In genomic region chr2:135473567-135473966, GRCh38 we compare ENCODE assay signal across 1 cellular context.
A peak's percentile ranks its signal among the peaks of the same experiment; 100 is the strongest.
TF ChIP-seq lines count a peak whose summit lies in the region.

No MANE protein-coding gene starts in this region.

TF ChIP-seq in HepG2, 621 proteins besides CTCF, POLR2A, EP300 and RAD21 (continued from another document):
- TF ChIP-seq ARID5B (CRISPR knock-in tag; IDR thresholded peaks at IDR 0.05) = peak; percentile 63
- TF ChIP-seq ZNF281 (CRISPR knock-in tag; IDR thresholded peaks at IDR 0.05; ENCODE audit: borderline replicate concordance) = no peak
- TF ChIP-seq AKNA (CRISPR knock-in tag; IDR thresholded peaks at IDR 0.05; ENCODE audit: borderline replicate concordance) = no peak
- no peak for TF ChIP-seq NR2F2 (IDR thresholded peaks at IDR 0.05; ENCODE audit: borderline replicate concordance, low read depth)
- TF ChIP-seq THAP9 (CRISPR knock-in tag; IDR thresholded peaks at IDR 0.05; ENCODE audit: borderline replicate concordance) = no peak
- 0 out of 2 replicates have a peak, but pooled peaks have one; percentile 47 for TF ChIP-seq ZGPAT (CRISPR knock-in tag; IDR thresholded peaks at IDR 0.05)
TF ChIP-seq in HepG2: peak in this region for 25.
